Comparison of ENCODE assay signal across 8 cellular contexts in the genomic region with DNA sequence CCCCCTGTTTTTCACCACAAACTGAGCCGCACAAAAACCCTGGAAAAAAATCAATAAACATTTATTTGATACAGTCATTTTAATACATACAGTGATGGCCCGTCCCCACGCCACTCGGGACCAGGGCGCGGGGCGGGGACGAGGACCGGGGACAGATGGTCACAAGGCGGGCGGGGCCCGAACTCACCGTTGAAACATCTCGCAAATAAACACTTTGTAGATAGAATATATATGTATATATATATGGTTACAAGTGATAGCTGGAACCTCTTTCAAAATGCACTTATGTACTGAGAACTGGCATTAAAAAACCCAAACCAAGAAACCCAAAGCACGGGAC. TPM values are rescaled to one million over a fixed set of nuclear protein-coding genes. Genes with fewer than 3 reads are reported as not detected.
DNase-seq lines count a peak whose midpoint lies in the region; TF ChIP-seq lines count a peak whose summit lies in the region.

No MANE protein-coding gene starts in this region.

- H3K9me3 ChIP-seq in CD8-positive, alpha-beta memory T cell (ENCODE audit: low read length) = no peaks in the 10 kb centered on the region
- no peaks in the 10 kb centered on the region for H3K9me3 ChIP-seq in tibial nerve

- peak overlapping the region in 7 of 8 donors; percentile 46 to 87 (median 78) for H3K27ac Mint-ChIP-seq in CD8-positive, alpha-beta memory T cell
- peak overlapping the region; percentile 75 for H3K27ac Mint-ChIP-seq in HFFc6
- H3K27ac Mint-ChIP-seq in activated T-helper 1 cell treated with anti-CD3 and anti-CD28 coated beads, Interleukin-12 subunit alpha, Interleukin-12 subunit beta, Interleukin-2, Interleukin-4 antibody, amounts not matched to agents 30 ng/mL and 10 ng/mL and 1 ng/mL, durations not matched to agents 14 hours and 24 hours and 36 hours = peak overlapping the region; percentile 80

- no peak for TF ChIP-seq POLR2A in tibial nerve (IDR thresholded peaks at IDR 0.05)

- H3K9me3 Mint-ChIP-seq in CD8-positive, alpha-beta memory T cell = no peaks in the 10 kb centered on the region
- no peaks in the 10 kb centered on the region for H3K9me3 Mint-ChIP-seq in HFFc6
- H3K9me3 Mint-ChIP-seq in activated T-helper 1 cell treated with anti-CD3 and anti-CD28 coated beads, Interleukin-12 subunit alpha, Interleukin-12 subunit beta, Interleukin-2, Interleukin-4 antibody, amounts not matched to agents 30 ng/mL and 10 ng/mL and 1 ng/mL, durations not matched to agents 14 hours and 24 hours and 36 hours = no peaks in the 10 kb centered on the region

- CTCF ChIA-PET in CD8-positive, alpha-beta memory T cell (lab: Charles Lee) = interaction anchor here (0.8 to 3.4 kb wide), 6 partner anchors 12 to 460 kb away, joined by 3 to 14 read pairs (median 4); partner anchors contain the start of genes PRPF6 and SAMD10

- intact Hi-C loops in activated T-helper 1 cell treated with anti-CD3 and anti-CD28 coated beads, Interleukin-12 subunit alpha, Interleukin-12 subunit beta, Interleukin-2, Interleukin-4 antibody, amounts not matched to agents 30 ng/mL and 10 ng/mL and 1 ng/mL, durations not matched to agents 14 hours and 24 hours and 36 hours (cut with micrococcal nuclease) = loop anchor here (1.0 to 5.0 kb wide), 9 partner anchors 13 to 419 kb away; partner anchors contain the start of genes ARFRP1, DNAJC5, GMEB2 and PRPF6
- intact Hi-C loops in posterior vena cava (cut with DNase I) = no loop called here

- H3K36me3 ChIP-seq in CD8-positive, alpha-beta memory T cell (ENCODE audit: insufficient read depth, low read length) = no peaks in the 10 kb centered on the region
- H3K36me3 ChIP-seq in tibial nerve = peaks cover 0 to 30% (median 0%) of the 10 kb centered on the region in 3 donors

- POLR2A ChIA-PET in CD8-positive, alpha-beta memory T cell (lab: Charles Lee) = interaction anchor here (0.6 to 2.0 kb wide), 7 partner anchors 23 to 436 kb away, joined by 3 to 18 read pairs (median 4); partner anchors contain the start of genes ARFRP1, OPRL1, PPDPF and PRPF6

- no peaks in the 10 kb centered on the region for H3K27me3 ChIP-seq in CD8-positive, alpha-beta memory T cell (ENCODE audit: insufficient read depth, low read length, poor library complexity, severe bottlenecking)
- H3K27me3 ChIP-seq in layer of hippocampus (ENCODE audit: control insufficient read depth, insufficient read depth, low read length) = no peaks in the 10 kb centered on the region
- H3K27me3 ChIP-seq in tibial nerve = no peaks in the 10 kb centered on the region

- H3K4me1 Mint-ChIP-seq in CD8-positive, alpha-beta memory T cell = peaks cover 22 to 42% (median 22%) of the 10 kb centered on the region in 3 donors
- H3K4me1 Mint-ChIP-seq in HFFc6 (ENCODE audit: low read depth) = peaks cover 23% of the 10 kb centered on the region
- H3K4me1 Mint-ChIP-seq in activated T-helper 1 cell treated with anti-CD3 and anti-CD28 coated beads, Interleukin-12 subunit alpha, Interleukin-12 subunit beta, Interleukin-2, Interleukin-4 antibody, amounts not matched to agents 30 ng/mL and 10 ng/mL and 1 ng/mL, durations not matched to agents 14 hours and 24 hours and 36 hours (ENCODE audit: low read depth) = peaks cover 19% of the 10 kb centered on the region

- H3K27me3 Mint-ChIP-seq in CD8-positive, alpha-beta memory T cell = no peaks in the 10 kb centered on the region
- peaks cover 16% of the 10 kb centered on the region for H3K27me3 Mint-ChIP-seq in HFFc6 (ENCODE audit: insufficient read depth)
- no peaks in the 10 kb centered on the region for H3K27me3 Mint-ChIP-seq in activated T-helper 1 cell treated with anti-CD3 and anti-CD28 coated beads, Interleukin-12 subunit alpha, Interleukin-12 subunit beta, Interleukin-2, Interleukin-4 antibody, amounts not matched to agents 30 ng/mL and 10 ng/mL and 1 ng/mL, durations not matched to agents 14 hours and 24 hours and 36 hours (ENCODE audit: insufficient read depth)

- H3K4me1 ChIP-seq in CD8-positive, alpha-beta memory T cell (ENCODE audit: insufficient read depth, low read length) = peaks cover 26% of the 10 kb centered on the region
- H3K4me1 ChIP-seq in tibial nerve = peaks cover 0 to 56% (median 41%) of the 10 kb centered on the region in 4 donors

- peaks cover 0 to 18% (median 0%) of the 10 kb centered on the region in 3 donors for H3K36me3 Mint-ChIP-seq in CD8-positive, alpha-beta memory T cell
- peaks cover 6% of the 10 kb centered on the region; the same call in 1 of the 2 replicates for H3K36me3 Mint-ChIP-seq in HFFc6 (ENCODE audit: low read depth)
- peaks cover 7% of the 10 kb centered on the region for H3K36me3 Mint-ChIP-seq in activated T-helper 1 cell treated with anti-CD3 and anti-CD28 coated beads, Interleukin-12 subunit alpha, Interleukin-12 subunit beta, Interleukin-2, Interleukin-4 antibody, amounts not matched to agents 30 ng/mL and 10 ng/mL and 1 ng/mL, durations not matched to agents 14 hours and 24 hours and 36 hours (ENCODE audit: low read depth)

- TF ChIP-seq EP300 in tibial nerve (IDR thresholded peaks at IDR 0.05) = no peak

- no peak for DNase-seq in CD8-positive, alpha-beta memory T cell
- DNase-seq in HFFc6 (no peak), tibial nerve (ENCODE audit: low spot score in 2 of 2) (no peak), NCI-H1436 treated with DMSO at 0.1 percent for 48 hours (lab: John Stamatoyannopoulos, UW) (no peak), posterior vena cava (ENCODE audit: low spot score) (no peak)
- no peak for DNase-seq in activated T-helper 1 cell treated with anti-CD3 and anti-CD28 coated beads, Interleukin-12 subunit alpha, Interleukin-12 subunit beta, Interleukin-2, Interleukin-4 antibody, amounts not matched to agents 30 ng/mL and 10 ng/mL and 1 ng/mL, durations not matched to agents 14 hours and 24 hours and 36 hours (ENCODE audit: low spot score)
- DNase-seq in stimulated activated CD4-positive, alpha-beta T cell treated with anti-CD3 and anti-CD28 coated beads, Interleukin-2, amount 100 ng/mL, for 48 hours = no peak

- TF ChIP-seq CTCF in HFFc6 (IDR thresholded peaks at IDR 0.05) = no peak
- TF ChIP-seq CTCF in tibial nerve (IDR thresholded peaks at IDR 0.05) = no peak

- WGBS in tibial nerve, 2 donors = 0 to 3% methylated on average over 15 of the region's 15 CpGs

- H3K27ac ChIP-seq in CD8-positive, alpha-beta memory T cell (ENCODE audit: low read depth, low read length) = peak overlapping the region; percentile 35
- peak overlapping the region; percentile 89 for H3K27ac ChIP-seq in layer of hippocampus (ENCODE audit: low read depth, low read length)
- H3K27ac ChIP-seq in tibial nerve = peak overlapping the region; percentile 34 to 97 (median 64)

- peak overlapping the region; percentile 51 for H3K4me3 ChIP-seq in CD8-positive, alpha-beta memory T cell (ENCODE audit: low read length)
- H3K4me3 ChIP-seq in tibial nerve = peak overlapping the region; percentile 44 to 97 (median 96)

- H3K4me3 Mint-ChIP-seq in CD8-positive, alpha-beta memory T cell = peak overlapping the region; percentile 77 to 92 (median 86)
- H3K4me3 Mint-ChIP-seq in HFFc6 = peak overlapping the region; percentile 89
- peak overlapping the region; percentile 79 for H3K4me3 Mint-ChIP-seq in activated T-helper 1 cell treated with anti-CD3 and anti-CD28 coated beads, Interleukin-12 subunit alpha, Interleukin-12 subunit beta, Interleukin-2, Interleukin-4 antibody, amounts not matched to agents 30 ng/mL and 10 ng/mL and 1 ng/mL, durations not matched to agents 14 hours and 24 hours and 36 hours

RNA-seq across cellular contexts. Expression of gene UCKL1, which starts 0.4 kb away (rescaled TPM):
- total RNA-seq in CD8-positive, alpha-beta memory T cell = 10 to 100 TPM; 35.7 to 36.2 TPM
- 34.5 TPM for polyA plus RNA-seq in CD8-positive, alpha-beta memory T cell
- 10 to 100 TPM; 17.2 to 21.7 (median 19.4) TPM for total RNA-seq in HFFc6 (2021; fragmentation: NEBNext Ultra II Directional; extraction: Animal tissue kit (Norgen Biotek cat#: 25700))
- 48.7 and 49.3 TPM in 2 replicates for total RNA-seq in activated T-helper 1 cell treated with anti-CD3 and anti-CD28 coated beads, Interleukin-12 subunit alpha, Interleukin-12 subunit beta, Interleukin-2, Interleukin-4 antibody, amounts not matched to agents 30 ng/mL and 10 ng/mL and 1 ng/mL, durations not matched to agents 14 hours and 24 hours and 36 hours
- total RNA-seq in tibial nerve (10 to 100 TPM; 31.2 to 96.0 (median 50.0) TPM), posterior vena cava (10 to 100 TPM; 20.8 to 22.0 TPM)

RNA-seq across cellular contexts. Expression of gene ZNF512B, which starts 13.1 kb away (rescaled TPM):
- 10 to 100 TPM; 11.5 to 12.1 TPM for total RNA-seq in CD8-positive, alpha-beta memory T cell
- 1.0 TPM for polyA plus RNA-seq in CD8-positive, alpha-beta memory T cell
- total RNA-seq in HFFc6 (2021; fragmentation: NEBNext Ultra II Directional; extraction: Animal tissue kit (Norgen Biotek cat#: 25700)) = 10 to 100 TPM; 20.7 to 26.1 (median 21.4) TPM
- 28.0 and 28.3 TPM in 2 replicates for total RNA-seq in activated T-helper 1 cell treated with anti-CD3 and anti-CD28 coated beads, Interleukin-12 subunit alpha, Interleukin-12 subunit beta, Interleukin-2, Interleukin-4 antibody, amounts not matched to agents 30 ng/mL and 10 ng/mL and 1 ng/mL, durations not matched to agents 14 hours and 24 hours and 36 hours
- total RNA-seq in tibial nerve (10 to 100 TPM in 2 of 4 donors, 1 to 10 TPM in 2; 8.3 to 18.3 (median 11.7) TPM), posterior vena cava (10 to 100 TPM in 1 of 2 donors, 1 to 10 TPM in 1; 9.4 to 11.2 TPM)

RNA-seq across cellular contexts. Expression of gene SAMD10, which starts 22.8 kb away (rescaled TPM):
- 10 to 100 TPM; 19.3 to 24.5 TPM for total RNA-seq in CD8-positive, alpha-beta memory T cell
- polyA plus RNA-seq in CD8-positive, alpha-beta memory T cell = 15.6 TPM
- 1 to 10 TPM; 1.3 to 3.0 (median 2.1) TPM for total RNA-seq in HFFc6 (2021; fragmentation: NEBNext Ultra II Directional; extraction: Animal tissue kit (Norgen Biotek cat#: 25700))
- total RNA-seq in activated T-helper 1 cell treated with anti-CD3 and anti-CD28 coated beads, Interleukin-12 subunit alpha, Interleukin-12 subunit beta, Interleukin-2, Interleukin-4 antibody, amounts not matched to agents 30 ng/mL and 10 ng/mL and 1 ng/mL, durations not matched to agents 14 hours and 24 hours and 36 hours = 29.4 and 34.9 TPM in 2 replicates
- total RNA-seq in tibial nerve = 1 to 10 TPM; 1.3 to 5.1 (median 2.8) TPM
- total RNA-seq in posterior vena cava = 1 to 10 TPM; 1.1 to 1.5 TPM

RNA-seq across cellular contexts. Expression of gene PRPF6, which starts 24.3 kb away (rescaled TPM):
- 10 to 100 TPM; 76.2 to 78.3 TPM for total RNA-seq in CD8-positive, alpha-beta memory T cell
- polyA plus RNA-seq in CD8-positive, alpha-beta memory T cell = 97.1 TPM
- total RNA-seq in HFFc6 (2021; fragmentation: NEBNext Ultra II Directional; extraction: Animal tissue kit (Norgen Biotek cat#: 25700)) = 10 to 100 TPM; 70.7 to 73.2 (median 72.9) TPM
- 82.3 and 83.6 TPM in 2 replicates for total RNA-seq in activated T-helper 1 cell treated with anti-CD3 and anti-CD28 coated beads, Interleukin-12 subunit alpha, Interleukin-12 subunit beta, Interleukin-2, Interleukin-4 antibody, amounts not matched to agents 30 ng/mL and 10 ng/mL and 1 ng/mL, durations not matched to agents 14 hours and 24 hours and 36 hours
- total RNA-seq in tibial nerve (10 to 100 TPM; 70.5 to 77.0 (median 73.8) TPM), posterior vena cava (10 to 100 TPM; 44.3 to 44.8 TPM)

Comparison
In these comparisons a context has a peak if more than half of its experiments do, and no peak if none do; other contexts are left out.
1. H3K27ac ChIP-seq: peak in every context shown above with its lines; median percentile 89 in layer of hippocampus; 64 in tibial nerve; 35 in CD8-positive, alpha-beta memory T cell.